In genomic region chr2:128454980-128455709, GRCh38 we compare ENCODE assay signal across 11 cellular contexts.
"Had no signal": no experiment of that assay in that cellular context is flagged by ENCODE, and none has a peak within 500 bp of the region (broad histone marks: within the 10 kb centered on the region; RNA-seq: fewer than 3 reads in every experiment).

No MANE protein-coding gene starts in this region.

- H3K9me3 ChIP-seq: lower lobe of right lung, SJCRH30 had no signal

- H3K27ac ChIP-seq: lower lobe of right lung, SJCRH30 had no signal

- H3K4me3 ChIP-seq: lower lobe of right lung, SJCRH30 had no signal

- H3K9me3 Mint-ChIP-seq: activated naive CD4-positive, alpha-beta T cell treated with anti-CD3 and anti-CD28 coated beads, Interleukin-2, amount 10 ng/mL, durations not matched to agents 7 days and 5 days; activated T-helper 1 cell treated with anti-CD3 and anti-CD28 coated beads, Interleukin-12 subunit alpha, Interleukin-12 subunit beta, Interleukin-2, Interleukin-4 antibody, amounts not matched to agents 30 ng/mL and 10 ng/mL and 1 ng/mL, durations not matched to agents 14 hours and 24 hours and 36 hours; central memory CD8-positive, alpha-beta T cell; dendritic cell treated with granulocyte-macrophage colony-stimulating factor and Interleukin-4, amounts not matched to agents 40 ng/mL and 50 ng/mL, for 4 days had no signal

- H3K4me1 Mint-ChIP-seq: activated naive CD4-positive, alpha-beta T cell treated with anti-CD3 and anti-CD28 coated beads, Interleukin-2, amount 10 ng/mL, durations not matched to agents 7 days and 5 days; central memory CD8-positive, alpha-beta T cell had no signal

- DNase-seq: activated CD4-positive, alpha-beta T cell treated with anti-CD3 and anti-CD28 coated beads, Interleukin-2, amount 50 U/mL, for 48 hours; activated naive CD4-positive, alpha-beta T cell treated with anti-CD3 and anti-CD28 coated beads, Interleukin-2, amount 10 ng/mL, durations not matched to agents 7 days and 5 days; hypothalamus; lower lobe of right lung; naive thymus-derived CD8-positive, alpha-beta T cell; SJCRH30; stimulated activated CD4-positive, alpha-beta T cell treated with anti-CD3 and anti-CD28 coated beads, Interleukin-15, amount 100 ng/mL, for 24 hours had no signal

- H3K36me3 Mint-ChIP-seq: activated naive CD4-positive, alpha-beta T cell treated with anti-CD3 and anti-CD28 coated beads, Interleukin-2, amount 10 ng/mL, durations not matched to agents 7 days and 5 days; naive thymus-derived CD8-positive, alpha-beta T cell had no signal

- H3K36me3 ChIP-seq: lower lobe of right lung, SJCRH30 had no signal

- H3K27me3 ChIP-seq: SJCRH30 had no signal

- H3K27ac Mint-ChIP-seq: activated naive CD4-positive, alpha-beta T cell treated with anti-CD3 and anti-CD28 coated beads, Interleukin-2, amount 10 ng/mL, durations not matched to agents 7 days and 5 days; activated T-helper 1 cell treated with anti-CD3 and anti-CD28 coated beads, Interleukin-12 subunit alpha, Interleukin-12 subunit beta, Interleukin-2, Interleukin-4 antibody, amounts not matched to agents 30 ng/mL and 10 ng/mL and 1 ng/mL, durations not matched to agents 14 hours and 24 hours and 36 hours; dendritic cell treated with granulocyte-macrophage colony-stimulating factor and Interleukin-4, amounts not matched to agents 40 ng/mL and 50 ng/mL, for 4 days; naive thymus-derived CD8-positive, alpha-beta T cell had no signal

- H3K4me3 Mint-ChIP-seq: activated naive CD4-positive, alpha-beta T cell treated with anti-CD3 and anti-CD28 coated beads, Interleukin-2, amount 10 ng/mL, durations not matched to agents 7 days and 5 days; activated T-helper 1 cell treated with anti-CD3 and anti-CD28 coated beads, Interleukin-12 subunit alpha, Interleukin-12 subunit beta, Interleukin-2, Interleukin-4 antibody, amounts not matched to agents 30 ng/mL and 10 ng/mL and 1 ng/mL, durations not matched to agents 14 hours and 24 hours and 36 hours; central memory CD8-positive, alpha-beta T cell; dendritic cell treated with granulocyte-macrophage colony-stimulating factor and Interleukin-4, amounts not matched to agents 40 ng/mL and 50 ng/mL, for 4 days; naive thymus-derived CD8-positive, alpha-beta T cell had no signal

- H3K27me3 Mint-ChIP-seq: activated naive CD4-positive, alpha-beta T cell treated with anti-CD3 and anti-CD28 coated beads, Interleukin-2, amount 10 ng/mL, durations not matched to agents 7 days and 5 days had no signal

- ATAC-seq: activated CD4-positive, CD25-positive, alpha-beta regulatory T cell treated with anti-CD3 and anti-CD28 coated beads, Interleukin-2, amount 50 U/mL, for 24 hours; lower lobe of right lung; naive thymus-derived CD8-positive, alpha-beta T cell had no signal
